Comparison of ENCODE assay signal across 17 cellular contexts in the genomic region with DNA sequence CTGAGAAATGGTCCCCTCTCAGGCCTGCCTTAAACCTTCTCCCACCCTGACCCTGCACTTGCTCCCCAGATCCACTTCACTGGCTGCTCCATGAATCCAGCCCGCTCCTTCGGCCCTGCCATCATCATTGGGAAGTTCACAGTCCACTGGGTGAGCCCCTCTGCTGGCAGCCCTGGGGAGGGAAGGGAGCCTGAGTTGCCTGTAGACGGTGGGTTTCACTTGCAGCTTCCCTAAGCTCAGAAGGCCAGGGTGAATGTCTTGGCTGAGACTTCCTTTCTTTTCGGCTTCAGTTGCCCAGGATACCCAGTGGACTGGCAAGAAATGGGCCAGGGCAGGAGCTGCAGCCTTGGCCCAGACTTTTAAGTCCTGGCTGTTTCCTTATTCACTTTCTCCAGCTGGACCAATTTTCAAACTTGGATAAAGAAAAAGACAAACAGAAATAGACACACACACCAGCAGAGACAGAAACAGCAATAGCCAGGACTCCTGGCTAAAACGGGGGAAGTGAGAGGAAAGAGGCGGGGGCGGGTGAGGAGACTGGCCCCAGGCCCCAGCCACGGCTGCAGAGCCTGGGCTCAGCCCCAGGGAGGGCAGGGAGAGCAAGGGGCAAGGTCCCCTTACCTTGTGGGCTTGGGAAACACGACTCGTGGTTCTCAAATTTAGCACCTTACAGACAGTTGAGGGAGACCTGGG. TPM values are rescaled to one million over a fixed set of nuclear protein-coding genes. Genes with fewer than 3 reads are reported as not detected.
DNase-seq lines count a peak whose midpoint lies in the region; ATAC-seq lines count a peak whose summit lies in the region.
"Had no signal": no experiment of that assay in that cellular context is flagged by ENCODE, and none has a peak within 500 bp of the region (broad histone marks: within the 10 kb centered on the region; RNA-seq: fewer than 3 reads in every experiment).

No MANE protein-coding gene starts in this region.

- H3K9ac ChIP-seq in neuronal stem cell (ENCODE audit: low read depth, low read length, poor library complexity): no peak overlapping the region

- H2AK5ac ChIP-seq in neuronal stem cell (ENCODE audit: low read depth, low read length): peak overlapping the region; percentile 36

- H3K4me2 ChIP-seq in neuronal stem cell (ENCODE audit: insufficient read depth, low read length, poor library complexity, severe bottlenecking): no peak overlapping the region

- no peak overlapping the region for H3K4ac ChIP-seq in neuronal stem cell (ENCODE audit: low read length)

- no peak overlapping the region for H4K8ac ChIP-seq in neuronal stem cell (ENCODE audit: low read depth, low read length)

- no peaks in the 10 kb centered on the region for H3K9me3 ChIP-seq in neuronal stem cell (replicated peaks in 1 of 2; ENCODE audit: control insufficient read depth in 2 of 2, insufficient read depth in 1 of 2, low read depth in 1 of 2, low read length in 2 of 2)

- peak overlapping the region; percentile 66 for H2AFZ ChIP-seq in neuronal stem cell (ENCODE audit: low read length)

- H3K4me3 ChIP-seq in neuronal stem cell (ENCODE audit: low read length in 2 of 2): no peak overlapping the region

- H3K4me1 ChIP-seq in neuronal stem cell (ENCODE audit: control insufficient read depth in 2 of 2, insufficient read depth in 1 of 2, low read depth in 1 of 2, low read length in 2 of 2): peaks cover 0 to 9% of the 10 kb centered on the region in 2 donors

- H2BK15ac ChIP-seq in neuronal stem cell (ENCODE audit: low read length): no peak overlapping the region

- H3K27ac ChIP-seq in angular gyrus (ENCODE audit: low read depth, low read length) (peak overlapping the region; percentile 75), neuronal stem cell (replicated peaks; ENCODE audit: low read length) (no peak overlapping the region)
- H3K27ac ChIP-seq: foreskin keratinocyte had no signal

- peak overlapping the region; percentile 43 for H2BK5ac ChIP-seq in neuronal stem cell (ENCODE audit: low read length)

- WGBS in neuronal stem cell (ENCODE audit: extremely low coverage in 2 of 2, insufficient read length in 2 of 2, insufficient replicate concordance in 1 of 2), 2 donors: no CpG with 5 or more reads among the region's 10 CpGs

- intact Hi-C loops in Right ventricle myocardium superior (cut with DNase I): loop anchor here (10.0 kb wide), 1 partner anchor 200 kb away; no protein-coding TSS in a partner anchor

- H3K27me3 ChIP-seq in neuronal stem cell (ENCODE audit: control insufficient read depth in 3 of 3, insufficient read depth in 3 of 3, low read depth in 1 of 3, low read length in 3 of 3): peaks cover 0 to 14% (median 0%) of the 10 kb centered on the region in 3 experiments
- H3K27me3 ChIP-seq: foreskin keratinocyte had no signal

- no peak overlapping the region for H2BK120ac ChIP-seq in neuronal stem cell (ENCODE audit: low read depth, low read length)

- no peak overlapping the region for H3K14ac ChIP-seq in neuronal stem cell (ENCODE audit: low read length)

- H3K79me1 ChIP-seq in neuronal stem cell (ENCODE audit: low read depth, low read length): peaks cover 3% of the 10 kb centered on the region

- no peak overlapping the region for H4K91ac ChIP-seq in neuronal stem cell (ENCODE audit: low read depth, low read length, poor library complexity)

- no peak overlapping the region for H2BK12ac ChIP-seq in neuronal stem cell (ENCODE audit: low read length)

- H3K36me3 ChIP-seq in neuronal stem cell (replicated peaks in 1 of 2; ENCODE audit: control insufficient read depth in 2 of 2, insufficient read depth in 2 of 2, low read length in 2 of 2): no peaks in the 10 kb centered on the region

- H3K18ac ChIP-seq in neuronal stem cell (ENCODE audit: low read length): peak overlapping the region; percentile 46

- H3K23ac ChIP-seq in neuronal stem cell (ENCODE audit: low read depth, low read length, poor library complexity): no peak overlapping the region

- peak; percentile 6 for DNase-seq in AG08396 (ENCODE audit: low spot score)
- DNase-seq in Right ventricle myocardium superior: no peak
- DNase-seq in neuronal stem cell (ENCODE audit: low spot score): no peak
- no peak for DNase-seq in DMS53 (lab: John Stamatoyannopoulos, UW)
- no peak for DNase-seq in cortex of kidney (lab: John Stamatoyannopoulos, UW)
- DNase-seq: activated CD4-positive, alpha-beta memory T cell treated with anti-CD3 and anti-CD28 coated beads, Interleukin-2, amount 10 ng/mL, durations not matched to agents 7 days and 5 days; effector CD8-positive, alpha-beta T cell; foreskin keratinocyte; GF-D8; immature natural killer cell; NCI-H2171 treated with DMSO at 0.1 percent for 48 hours had no signal

- ATAC-seq in Right ventricle myocardium superior (ENCODE audit: poor library complexity): peak; percentile 21
- ATAC-seq in HG03095 (IDR thresholded peaks at IDR 0.05; ENCODE audit: unreplicated experiment): no peak
- no peak for ATAC-seq in GM18907 (IDR thresholded peaks at IDR 0.05; ENCODE audit: unreplicated experiment)
- ATAC-seq: foreskin keratinocyte; stimulated activated memory B cell treated with anti-CD40 and anti-IgM and Interleukin-4, amounts not matched to agents 10 μg/mL and 1 μg/mL and 100 μg/mL, for 72 hours had no signal

RNA-seq across cellular contexts. Expression of gene AQP6, which starts 2.1 kb away (rescaled TPM):
- total RNA-seq in Right ventricle myocardium superior: not detected
- 0.03 TPM for polyA plus RNA-seq in neuronal stem cell (2013, experiment 1 of 2)
- polyA plus RNA-seq in neuronal stem cell (2013, experiment 2 of 2): 0.04 TPM
- total RNA-seq: activated CD4-positive, alpha-beta memory T cell treated with anti-CD3 and anti-CD28 coated beads, Interleukin-2, amount 10 ng/mL, durations not matched to agents 7 days and 5 days; myocyte had no signal
- polyA plus RNA-seq: IgD-negative memory B cell, immature natural killer cell had no signal

RNA-seq across cellular contexts. Expression of gene AQP5, which starts 13.2 kb away (rescaled TPM):
- 0.38 TPM for total RNA-seq in Right ventricle myocardium superior
- 0.39 TPM for polyA plus RNA-seq in neuronal stem cell (2013, experiment 1 of 2)
- polyA plus RNA-seq in neuronal stem cell (2013, experiment 2 of 2): 0.58 TPM
- total RNA-seq: activated CD4-positive, alpha-beta memory T cell treated with anti-CD3 and anti-CD28 coated beads, Interleukin-2, amount 10 ng/mL, durations not matched to agents 7 days and 5 days; foreskin keratinocyte; myocyte had no signal
- polyA plus RNA-seq: foreskin keratinocyte, IgD-negative memory B cell, immature natural killer cell had no signal

RNA-seq across cellular contexts. Expression of gene AQP2, which starts 24.3 kb away (rescaled TPM):
- not detected for total RNA-seq in Right ventricle myocardium superior
- polyA plus RNA-seq in neuronal stem cell (2013, experiment 1 of 2): not detected
- not detected for polyA plus RNA-seq in neuronal stem cell (2013, experiment 2 of 2)
- total RNA-seq: activated CD4-positive, alpha-beta memory T cell treated with anti-CD3 and anti-CD28 coated beads, Interleukin-2, amount 10 ng/mL, durations not matched to agents 7 days and 5 days; foreskin keratinocyte; myocyte had no signal
- polyA plus RNA-seq: foreskin keratinocyte, IgD-negative memory B cell, immature natural killer cell had no signal

RNA-seq across cellular contexts. Expression of gene RACGAP1, which starts 50.5 kb away (rescaled TPM):
- total RNA-seq in Right ventricle myocardium superior: 5.6 TPM
- 60.2 TPM for polyA plus RNA-seq in neuronal stem cell (2013, experiment 1 of 2)
- polyA plus RNA-seq in neuronal stem cell (2013, experiment 2 of 2): 61.2 TPM
